ENCODE assay signal across 9 cellular contexts in genomic region chr2:196798980-196799379, GRCh38. TPM values are rescaled to one million over a fixed set of nuclear protein-coding genes. Genes with fewer than 3 reads are reported as not detected.
A peak's percentile ranks its signal among the peaks of the same experiment; 100 is the strongest.
DNase-seq lines count a peak whose midpoint lies in the region; ATAC-seq, FAIRE-seq and TF ChIP-seq lines count a peak whose summit lies in the region.
"Had no signal": no experiment of that assay in that cellular context is flagged by ENCODE, and none has a peak within 500 bp of the region (broad histone marks: within the 10 kb centered on the region; RNA-seq: fewer than 3 reads in every experiment).

No MANE protein-coding gene starts in this region.

- H3K36me3 ChIP-seq in HepG2 (replicated peaks in 1 of 2; ENCODE audit: control insufficient read depth in 1 of 2, insufficient read depth in 2 of 2, low read length in 2 of 2) = peaks cover 4 to 20% of the 10 kb centered on the region in 2 experiments
- peaks cover 9 to 25% (median 23%) of the 10 kb centered on the region in 3 donors for H3K36me3 ChIP-seq in tibial artery

- peak overlapping the region; percentile 63 for H3K4me2 ChIP-seq in HepG2 (ENCODE audit: low read depth, low read length)

- intact Hi-C loops in HepG2 (cut with micrococcal nuclease; ENCODE audit: unreplicated experiment) (loop anchor here (1.0 to 5.0 kb wide), 3 partner anchors 128 to 723 kb away; partner anchors contain the start of gene CCDC150), tibial artery (cut with DNase I; ENCODE audit: low total_unique reads) (loop anchor here (5.0 to 10.0 kb wide), 2 partner anchors 128 to 596 kb away; partner anchors contain the start of gene PGAP1), posterior cingulate gyrus (cut with DNase I) (no loop called here)

- TF ChIP-seq EP300 in HepG2 (IDR thresholded peaks at IDR 0.05; ENCODE audit: low read depth in 2 of 2, low read length in 2 of 2) (no peak), HepG2 (CRISPR knock-in tag; IDR thresholded peaks at IDR 0.05; ENCODE audit: borderline replicate concordance) (no peak)

- POLR2A ChIA-PET in HepG2 (lab: Yijun Ruan, JAX) = interaction anchor here (0.5 to 2.1 kb wide), 16 partner anchors 8 to 1142 kb away, joined by 3 to 9 read pairs (median 5); partner anchors contain the start of genes CCDC150, SF3B1 and SLC39A10

- peaks cover 10% of the 10 kb centered on the region for H3K79me2 ChIP-seq in HepG2 (ENCODE audit: insufficient read depth, low read length)

- CTCF ChIA-PET in HepG2 (lab: Yijun Ruan, JAX; ENCODE audit: low intra/inter-chr PET ratio, low total read pairs) = no interaction called here

- H3K27ac ChIP-seq in angular gyrus (ENCODE audit: low read depth, low read length) (peak overlapping the region; percentile 79), HepG2 (ENCODE audit: extremely low read length, insufficient read depth, low read length) (peak overlapping the region; percentile 73), tibial artery (peak overlapping the region; percentile 74 to 75)

- peak overlapping the region; percentile 90 for H2AFZ ChIP-seq in HepG2 (ENCODE audit: low read length)

- H3K4me1 ChIP-seq in HepG2 (ENCODE audit: insufficient read depth, low read length) (peaks cover 37% of the 10 kb centered on the region), tibial artery (peaks cover 0 to 30% (median 16%) of the 10 kb centered on the region in 4 donors)

- H3K4me3 ChIP-seq in GM12875 (ENCODE audit: low read depth, low read length) = peak overlapping the region; percentile 61
- peak overlapping the region; percentile 66 to 99 (median 83) for H3K4me3 ChIP-seq in HepG2 (replicated peaks in 1 of 3; ENCODE audit: insufficient read depth in 1 of 3, low read depth in 2 of 3, low read length in 3 of 3)
- peak overlapping the region; percentile 62 to 69 for H3K4me3 ChIP-seq in tibial artery

- BruUV-seq in HepG2 (replicated peaks; lab: Mats Ljungman, UMichigan) = TSS peak; percentile 79

- TF ChIP-seq RAD21 in HepG2 (CRISPR knock-in tag; IDR thresholded peaks at IDR 0.05) = no peak

- H3K27me3 ChIP-seq in HepG2 (ENCODE audit: control insufficient read depth in 1 of 2, insufficient read depth in 2 of 2, low read length in 2 of 2) (peaks cover 0 to 4% of the 10 kb centered on the region in 2 experiments; a peak in 1 of 5 replicates), tibial artery (peaks cover 0 to 9% of the 10 kb centered on the region in 2 donors)

- no peaks in the 10 kb centered on the region for H3K9me3 ChIP-seq in HepG2 (ENCODE audit: low read length)
- no peaks in the 10 kb centered on the region for H3K9me3 ChIP-seq in tibial artery

- ATAC-seq in HG03066 (IDR thresholded peaks at IDR 0.05; ENCODE audit: low read depth, unreplicated experiment) (peak; percentile 2), HepG2 (peak; percentile 53), HG03565 (IDR thresholded peaks at IDR 0.05; ENCODE audit: unreplicated experiment) (no peak)

- peak; percentile 23 for DNase-seq in HepG2 (ENCODE audit: low spot score)
- DNase-seq in tibial artery = no peak
- no peak for DNase-seq in posterior cingulate gyrus
- no peak for DNase-seq in NCI-H1092 treated with DMSO at 0.1 percent for 48 hours (lab: John Stamatoyannopoulos, UW)

- TF ChIP-seq POLR2A in HepG2 (IDR thresholded peaks at IDR 0.05; ENCODE audit: insufficient read depth in 1 of 2, low read depth in 2 of 2, low read length in 2 of 2) = no peak

- in situ Hi-C loops in HepG2 (cut with HindIII; ENCODE audit: extremely low pct_ligation_motif_present, low pct_unique_long_range_greater_than_20kb) = no loop called here

- no peak for FAIRE-seq in HepG2 (lab: Jason Lieb, UNC)

- no peak for TF ChIP-seq CTCF in GM12875 (IDR thresholded peaks at IDR 0.05; ENCODE audit: borderline replicate concordance, insufficient read depth, low read depth, low read length)
- no peak for TF ChIP-seq CTCF in HepG2 (CRISPR knock-in tag; IDR thresholded peaks at IDR 0.05)
- no peak for TF ChIP-seq CTCF in tibial artery (IDR thresholded peaks at IDR 0.05)

- 2% methylated on average over 10 of the region's 10 CpGs for WGBS in HepG2 (ENCODE audit: low lambda C conversion rate)

- no peaks in the 10 kb centered on the region for H4K20me1 ChIP-seq in HepG2 (ENCODE audit: insufficient read depth, low read length)

- peak overlapping the region; percentile 82 for H3K9ac ChIP-seq in HepG2 (ENCODE audit: insufficient read depth, low read depth, low read length)

TF ChIP-seq in HepG2, 621 proteins besides CTCF, POLR2A, EP300 and RAD21 (continues in another document):
- TF ChIP-seq ZBTB20 (CRISPR knock-in tag; IDR thresholded peaks at IDR 0.05; ENCODE audit: borderline replicate concordance, low read depth) (no peak), ZNF749 (CRISPR knock-in tag; IDR thresholded peaks at IDR 0.05; ENCODE audit: borderline replicate concordance) (no peak), MYPOP (CRISPR knock-in tag; IDR thresholded peaks at IDR 0.05) (no peak), ZNF674 (CRISPR knock-in tag; IDR thresholded peaks at IDR 0.05; ENCODE audit: low read depth) (no peak), ZEB1 (IDR thresholded peaks at IDR 0.05; ENCODE audit: insufficient replicate concordance, low read depth) (no peak), CENPBD1 (CRISPR knock-in tag; IDR thresholded peaks at IDR 0.05; ENCODE audit: borderline replicate concordance, low read depth) (0 out of 2 replicates have a peak, but pooled peaks have one; percentile 56), HIVEP1 (CRISPR knock-in tag; IDR thresholded peaks at IDR 0.05) (no peak), ZNF670 (CRISPR knock-in tag; IDR thresholded peaks at IDR 0.05; ENCODE audit: borderline replicate concordance) (no peak)

RNA-seq across cellular contexts. Expression of gene GTF3C3, which starts 0.5 kb away (rescaled TPM):
- 53.6 and 61.1 TPM in 2 replicates for total RNA-seq in HepG2 (2016; rRNA removed; fragmentation: Illumina TruSeq; extraction: Trizol)
- total RNA-seq in HepG2 (2016; cell fraction: cytosol; rRNA removed; fragmentation: Illumina TruSeq; extraction: Trizol; ENCODE audit: low read depth) = 12.2 and 13.6 TPM in 2 replicates
- total RNA-seq in HepG2 (2016; cell fraction: insoluble cytoplasmic fraction; rRNA removed; fragmentation: Illumina TruSeq; extraction: Trizol) = 52.8 and 54.7 TPM in 2 replicates
- 11.7 and 16.6 TPM in 2 replicates for total RNA-seq in HepG2 (2016; cell fraction: membrane; rRNA removed; fragmentation: Illumina TruSeq; extraction: Trizol)
- 91.0 and 91.9 TPM in 2 replicates for total RNA-seq in HepG2 (2016; cell fraction: nucleus; rRNA removed; fragmentation: Illumina TruSeq; extraction: Trizol)
- polyA plus RNA-seq in HepG2 (2011; rRNA removed) = 42.6 and 43.7 TPM in 2 replicates
- 17.6 and 24.0 TPM in 2 replicates for polyA plus RNA-seq in HepG2 (2011; cell fraction: cytosol; rRNA removed)
- 40.3 and 49.2 TPM in 2 replicates for polyA plus RNA-seq in HepG2 (2011; cell fraction: nucleus; rRNA removed)
- 37.8 and 51.2 TPM in 2 replicates for polyA plus RNA-seq in HepG2 (2012)
- 2.1 and 2.2 TPM in 2 replicates for polyA plus RNA-seq in HepG2 (2016; cell fraction: cytosol; fragmentation: Illumina TruSeq; extraction: Trizol; ENCODE audit: low read depth)
- 28.7 and 33.8 TPM in 2 replicates for polyA plus RNA-seq in HepG2 (2016; cell fraction: insoluble cytoplasmic fraction; fragmentation: Illumina TruSeq; extraction: Trizol; ENCODE audit: low read depth)
- polyA plus RNA-seq in HepG2 (2016; cell fraction: membrane; fragmentation: Illumina TruSeq; extraction: Trizol; ENCODE audit: low read depth) = 4.6 and 5.4 TPM in 2 replicates
- polyA plus RNA-seq in HepG2 (2016; cell fraction: nucleus; fragmentation: Illumina TruSeq; extraction: Trizol; ENCODE audit: insufficient read depth, low read depth) = 66.1 and 71.1 TPM in 2 replicates
- 20.6 and 37.0 TPM in 2 replicates for polyA minus RNA-seq in HepG2 (2011; rRNA and poly(A)+ RNA removed; ENCODE audit: low replicate concordance)
- polyA minus RNA-seq in HepG2 (2011; cell fraction: cytosol; rRNA and poly(A)+ RNA removed) = 31.9 and 40.3 TPM in 2 replicates
- polyA minus RNA-seq in HepG2 (2011; cell fraction: nucleus; rRNA and poly(A)+ RNA removed) = 153 and 158 TPM in 2 replicates

RNA-seq across cellular contexts. Expression of gene C2orf66, which starts 10.2 kb away (rescaled TPM):
- not detected in 2 replicates for total RNA-seq in HepG2 (2016; rRNA removed; fragmentation: Illumina TruSeq; extraction: Trizol)
- total RNA-seq in HepG2 (2016; cell fraction: cytosol; rRNA removed; fragmentation: Illumina TruSeq; extraction: Trizol; ENCODE audit: low read depth) = not detected in 2 replicates
- total RNA-seq in HepG2 (2016; cell fraction: insoluble cytoplasmic fraction; rRNA removed; fragmentation: Illumina TruSeq; extraction: Trizol) = not detected in 2 replicates
- not detected in 2 replicates for total RNA-seq in HepG2 (2016; cell fraction: membrane; rRNA removed; fragmentation: Illumina TruSeq; extraction: Trizol)
- total RNA-seq in HepG2 (2016; cell fraction: nucleus; rRNA removed; fragmentation: Illumina TruSeq; extraction: Trizol) = not detected in 2 replicates
- 0.05 and 0.07 TPM in 2 replicates for polyA plus RNA-seq in HepG2 (2011; rRNA removed)
- not detected in 2 replicates for polyA plus RNA-seq in HepG2 (2011; cell fraction: cytosol; rRNA removed)
- polyA plus RNA-seq in HepG2 (2011; cell fraction: nucleus; rRNA removed) = 0.10 TPM in 1 of 2 replicates, not detected in the other
- polyA plus RNA-seq in HepG2 (2012) = not detected in 2 replicates
- not detected in 2 replicates for polyA plus RNA-seq in HepG2 (2016; cell fraction: cytosol; fragmentation: Illumina TruSeq; extraction: Trizol; ENCODE audit: low read depth)
- polyA plus RNA-seq in HepG2 (2016; cell fraction: insoluble cytoplasmic fraction; fragmentation: Illumina TruSeq; extraction: Trizol; ENCODE audit: low read depth) = not detected in 2 replicates
- polyA plus RNA-seq in HepG2 (2016; cell fraction: membrane; fragmentation: Illumina TruSeq; extraction: Trizol; ENCODE audit: low read depth) = not detected in 2 replicates
- polyA plus RNA-seq in HepG2 (2016; cell fraction: nucleus; fragmentation: Illumina TruSeq; extraction: Trizol; ENCODE audit: insufficient read depth, low read depth) = not detected in 2 replicates
- not detected in 2 replicates for polyA minus RNA-seq in HepG2 (2011; rRNA and poly(A)+ RNA removed; ENCODE audit: low replicate concordance)
- not detected in 2 replicates for polyA minus RNA-seq in HepG2 (2011; cell fraction: cytosol; rRNA and poly(A)+ RNA removed)
- not detected in 2 replicates for polyA minus RNA-seq in HepG2 (2011; cell fraction: nucleus; rRNA and poly(A)+ RNA removed)
- total RNA-seq: activated CD8-positive, alpha-beta memory T cell treated with anti-CD3 and anti-CD28 coated beads for 36 hours had no signal
